15 cellular contexts compared by ENCODE assay signal in genomic region chr2:9212661-9213411, GRCh38. TPM values are rescaled to one million over a fixed set of nuclear protein-coding genes. Genes with fewer than 3 reads are reported as not detected.
DNase-seq lines count a peak whose midpoint lies in the region; ATAC-seq and TF ChIP-seq lines count a peak whose summit lies in the region.
"Had no signal": no experiment of that assay in that cellular context is flagged by ENCODE, and none has a peak within 500 bp of the region (broad histone marks: within the 10 kb centered on the region; RNA-seq: fewer than 3 reads in every experiment).

No MANE protein-coding gene starts in this region.

- BruUV-seq in PC-3 (replicated peaks; lab: Mats Ljungman, UMichigan): no TSS peak

- ATAC-seq in GM19324 (IDR thresholded peaks at IDR 0.05; ENCODE audit: low FRiP score, unreplicated experiment) (no peak), PC-3 (no peak)
- ATAC-seq: CD8-positive, alpha-beta T cell had no signal

- H3K27me3 ChIP-seq in adipocyte (replicated peaks; ENCODE audit: control insufficient read depth, insufficient read depth, low read length): no peaks in the 10 kb centered on the region
- H3K27me3 ChIP-seq in muscle layer of colon (ENCODE audit: control insufficient read depth in 1 of 2, insufficient read depth in 2 of 2, low read length in 2 of 2): no peaks in the 10 kb centered on the region
- H3K27me3 ChIP-seq in tibial artery: no peaks in the 10 kb centered on the region
- no peaks in the 10 kb centered on the region for H3K27me3 ChIP-seq in PC-3 (ENCODE audit: low read length)
- no peaks in the 10 kb centered on the region for H3K27me3 ChIP-seq in BE2C

- intact Hi-C loops in head of caudate nucleus (cut with DNase I): no loop called here
- intact Hi-C loops in tibial artery (cut with DNase I; ENCODE audit: low total_unique reads): no loop called here
- intact Hi-C loops in PC-3 (cut with micrococcal nuclease): no loop called here

- H3K9me2 ChIP-seq in PC-3 (replicated peaks; ENCODE audit: low read length): no peaks in the 10 kb centered on the region

- no peaks in the 10 kb centered on the region for H3K36me3 ChIP-seq in adipocyte (ENCODE audit: control insufficient read depth, insufficient read depth, low read length, severe bottlenecking)
- H3K36me3 ChIP-seq in muscle layer of colon (ENCODE audit: insufficient read depth, low read length): no peaks in the 10 kb centered on the region
- no peaks in the 10 kb centered on the region for H3K36me3 ChIP-seq in tibial artery
- 0 out of 2 replicates have a peak, but pooled peaks cover 4% of the 10 kb centered on the region for H3K36me3 ChIP-seq in PC-3 (ENCODE audit: low read depth, low read length)
- H3K36me3 ChIP-seq in BE2C: no peaks in the 10 kb centered on the region

- H3K4me1 ChIP-seq in adipocyte (ENCODE audit: control insufficient read depth, insufficient read depth, low read length) (peaks cover 45% of the 10 kb centered on the region), muscle layer of colon (ENCODE audit: insufficient read depth, low read length) (peaks cover 51% of the 10 kb centered on the region), tibial artery (peaks cover 0 to 91% (median 47%) of the 10 kb centered on the region in 4 donors), PC-3 (ENCODE audit: insufficient read depth, low read length) (peaks cover 31% of the 10 kb centered on the region), BE2C (no peaks in the 10 kb centered on the region)

- peaks cover 26% of the 10 kb centered on the region for H4K20me1 ChIP-seq in PC-3 (ENCODE audit: low read length)

- CTCF ChIA-PET in PC-3 (lab: Charles Lee): no interaction called here

- peaks cover 96% of the 10 kb centered on the region for H3K79me2 ChIP-seq in PC-3 (ENCODE audit: low read length)

- POLR2A ChIA-PET in PC-3 (lab: Charles Lee; ENCODE audit: unreplicated experiment): no interaction called here

- peak overlapping the region; percentile 53 for H3K4me3 ChIP-seq in adipocyte (ENCODE audit: low read length)
- H3K4me3 ChIP-seq in muscle layer of colon (ENCODE audit: low read depth in 1 of 2, low read length in 2 of 2): no peak overlapping the region
- H3K4me3 ChIP-seq in tibial artery: peak overlapping the region; percentile 11 to 32
- no peak overlapping the region for H3K4me3 ChIP-seq in PC-3 (ENCODE audit: low read length)
- H3K4me3 ChIP-seq in BE2C (ENCODE audit: low read depth, low read length): no peak overlapping the region
- H3K4me3 ChIP-seq: smooth muscle cell had no signal

- no peak for TF ChIP-seq CTCF in tibial artery (IDR thresholded peaks at IDR 0.05)
- no peak for TF ChIP-seq CTCF in PC-3 (conservative IDR thresholded peaks at IDR 0.05; ENCODE audit: low read depth, low read length)
- no peak for TF ChIP-seq CTCF in BE2C (IDR thresholded peaks at IDR 0.05; ENCODE audit: low read depth, low read length)

- H3K27ac ChIP-seq in muscle layer of colon (ENCODE audit: low read depth, low read length): peak overlapping the region; percentile 41
- H3K27ac ChIP-seq in tibial artery: peak overlapping the region; percentile 77 to 91
- no peak overlapping the region for H3K27ac ChIP-seq in PC-3 (ENCODE audit: low read length)
- H3K27ac ChIP-seq: HL-60 had no signal

- no peak for DNase-seq in adipocyte (ENCODE audit: low read depth)
- DNase-seq in head of caudate nucleus: peak in 27 of 42 donors; percentile 23 to 83 (median 62)
- DNase-seq in tibial artery: no peak
- DNase-seq in SK-N-DZ (ENCODE audit: low spot score): no peak
- no peak for DNase-seq in PC-3
- no peak for DNase-seq in BE2C
- DNase-seq: activated T-cell treated with anti-CD3 and anti-CD28 coated beads, Interleukin-2, amount 50 U/mL, for 1 hour; CD8-positive, alpha-beta T cell; erythroblast; NCI-H2227 treated with DMSO at 0.1 percent for 48 hours; SIG-M5 had no signal

- no peak overlapping the region for H2AFZ ChIP-seq in PC-3 (ENCODE audit: low read length)

- peak overlapping the region; percentile 14 for H3K9ac ChIP-seq in adipocyte (ENCODE audit: low read length)
- no peak overlapping the region for H3K9ac ChIP-seq in muscle layer of colon (ENCODE audit: low read length)
- no peak overlapping the region for H3K9ac ChIP-seq in PC-3 (ENCODE audit: low read length)

- H3K9me3 ChIP-seq in adipocyte (ENCODE audit: control insufficient read depth, low read length) (no peaks in the 10 kb centered on the region), muscle layer of colon (ENCODE audit: low read length) (no peaks in the 10 kb centered on the region), tibial artery (no peaks in the 10 kb centered on the region), PC-3 (ENCODE audit: low read length) (no peaks in the 10 kb centered on the region), BE2C (no peaks in the 10 kb centered on the region)

- no peaks in the 10 kb centered on the region for H3F3A ChIP-seq in PC-3 (ENCODE audit: low read length, unreplicated experiment)

- no peak overlapping the region for H3K4me2 ChIP-seq in PC-3 (ENCODE audit: low read length)
- H3K4me2 ChIP-seq: smooth muscle cell had no signal

RNA-seq across cellular contexts. Expression of gene ASAP2, which starts 6.2 kb away (rescaled TPM):
- polyA plus RNA-seq in SK-N-DZ (2014; cell fraction: cytosol; rRNA removed): 14.1 and 14.7 TPM in 2 replicates
- polyA plus RNA-seq in SK-N-DZ (2014; cell fraction: nucleus; rRNA removed): 24.9 and 39.7 TPM in 2 replicates
- 25.2 and 34.5 TPM in 2 replicates for total RNA-seq in PC-3 (2014; rRNA removed)
- 3.6 TPM for polyA plus RNA-seq in BE2C (2012; ENCODE audit: insufficient read depth, insufficient read length, low read depth)
- total RNA-seq: CD8-positive, alpha-beta T cell had no signal

Comparison
In these comparisons a context has a peak if more than half of its experiments do, and no peak if none do; other contexts are left out.
1. DNase-seq: peak in head of caudate nucleus (27 of 42); none in adipocyte (single experiment), tibial artery (0 of 2), SK-N-DZ (single experiment), PC-3 (single experiment) and BE2C (single experiment).
2. H3K4me3 ChIP-seq: peak in adipocyte (single experiment) and tibial artery (2 of 2); none in muscle layer of colon (0 of 2), PC-3 (single experiment) and BE2C (single experiment).